1 cellular context compared by ENCODE assay signal in genomic region chr5:98773214-98773463, GRCh38.
A peak's percentile ranks its signal among the peaks of the same experiment; 100 is the strongest.
TF ChIP-seq lines count a peak whose summit lies in the region.

No MANE protein-coding gene starts in this region.

TF ChIP-seq in HEK293, 187 proteins besides CTCF, POLR2A, EP300 and RAD21 (continued from another document and continues in another):
- TF ChIP-seq ZNF280C (tag by site-specific recombination; IDR thresholded peaks at IDR 0.05) (no peak), ZNF274 (IDR thresholded peaks at IDR 0.05; ENCODE audit: low read length) (no peak), ZNF274 (tag by site-specific recombination; IDR thresholded peaks at IDR 0.05; ENCODE audit: borderline replicate concordance) (no peak), ZNF624 (tag by site-specific recombination; IDR thresholded peaks at IDR 0.05) (no peak), ZNF155 (tag by site-specific recombination; IDR thresholded peaks at IDR 0.05) (no peak), SCRT1 (tag by site-specific recombination; IDR thresholded peaks at IDR 0.05; ENCODE audit: borderline replicate concordance) (no peak), KLF9 (tag by site-specific recombination; IDR thresholded peaks at IDR 0.05; ENCODE audit: low read depth) (no peak), ZSCAN16 (tag by site-specific recombination; IDR thresholded peaks at IDR 0.05) (0 out of 2 replicates have a peak, but pooled peaks have one; percentile 19), ZNF175 (tag by site-specific recombination; IDR thresholded peaks at IDR 0.05) (no peak), ZNF704 (tag by site-specific recombination; IDR thresholded peaks at IDR 0.05) (no peak), ZNF398 (tag by site-specific recombination; IDR thresholded peaks at IDR 0.05) (peak; percentile 99), ZBTB49 (tag by site-specific recombination; IDR thresholded peaks at IDR 0.05; ENCODE audit: low read depth) (no peak), ZNF600 (tag by site-specific recombination; IDR thresholded peaks at IDR 0.05) (0 out of 2 replicates have a peak, but pooled peaks have one; percentile 38), SCRT2 (tag by site-specific recombination; IDR thresholded peaks at IDR 0.05) (no peak), ZNF549 (tag by site-specific recombination; IDR thresholded peaks at IDR 0.05) (no peak), ZNF19 (tag by site-specific recombination; IDR thresholded peaks at IDR 0.05; ENCODE audit: low read depth) (no peak), KLF16 (tag by site-specific recombination; IDR thresholded peaks at IDR 0.05) (peak; percentile 30; the same call in 1 of the 2 replicates), HOXA7 (CRISPR knock-in tag; IDR thresholded peaks at IDR 0.05; ENCODE audit: borderline replicate concordance) (no peak), ZNF664 (tag by site-specific recombination; IDR thresholded peaks at IDR 0.05) (no peak), ZNF707 (tag by site-specific recombination; IDR thresholded peaks at IDR 0.05) (no peak), ZNF510 (tag by site-specific recombination; IDR thresholded peaks at IDR 0.05; ENCODE audit: insufficient replicate concordance) (no peak), SP3 (tag by site-specific recombination; IDR thresholded peaks at IDR 0.05) (no peak), GLI4 (tag by site-specific recombination; IDR thresholded peaks at IDR 0.05) (no peak), ZBTB26 (tag by site-specific recombination; optimal IDR thresholded peaks at IDR 0.05) (no peak), ZNF561 (tag by site-specific recombination; IDR thresholded peaks at IDR 0.05; ENCODE audit: borderline replicate concordance) (peak; percentile 81; the same call in 1 of the 2 replicates), ZNF488 (tag by site-specific recombination; IDR thresholded peaks at IDR 0.05) (no peak), ZNF391 (tag by site-specific recombination; IDR thresholded peaks at IDR 0.05; ENCODE audit: borderline replicate concordance, low read depth) (peak; percentile 80), GLI2 (tag by site-specific recombination; IDR thresholded peaks at IDR 0.05; ENCODE audit: borderline replicate concordance, low read depth) (no peak), ZNF335 (tag by site-specific recombination; conservative IDR thresholded peaks at IDR 0.05) (peak; percentile 99), ZNF324 (tag by site-specific recombination; IDR thresholded peaks at IDR 0.05) (peak; percentile 49), ZNF132 (tag by site-specific recombination; IDR thresholded peaks at IDR 0.05; ENCODE audit: borderline replicate concordance) (no peak), ZNF785 (tag by site-specific recombination; IDR thresholded peaks at IDR 0.05) (no peak), REPIN1 (tag by site-specific recombination; IDR thresholded peaks at IDR 0.05; ENCODE audit: low read depth) (no peak; the same call in 1 of the 2 replicates), ZNF585B (tag by site-specific recombination; IDR thresholded peaks at IDR 0.05) (no peak), ZNF768 (tag by site-specific recombination; IDR thresholded peaks at IDR 0.05) (no peak), ZNF514 (tag by site-specific recombination; IDR thresholded peaks at IDR 0.05) (no peak), ZFP37 (tag by site-specific recombination; IDR thresholded peaks at IDR 0.05) (peak; percentile 51; the same call in 1 of the 2 replicates), HOXC10 (CRISPR knock-in tag; IDR thresholded peaks at IDR 0.05) (no peak), ZNF658 (tag by site-specific recombination; IDR thresholded peaks at IDR 0.05) (no peak), ZNF138 (tag by site-specific recombination; IDR thresholded peaks at IDR 0.05; ENCODE audit: borderline replicate concordance) (no peak), ZNF423 (tag by site-specific recombination; IDR thresholded peaks at IDR 0.05) (no peak), HIC1 (tag by site-specific recombination; IDR thresholded peaks at IDR 0.05) (peak; percentile 82), ZFP69B (tag by site-specific recombination; IDR thresholded peaks at IDR 0.05) (peak; percentile 86), ZNF211 (tag by site-specific recombination; IDR thresholded peaks at IDR 0.05; ENCODE audit: low read depth) (no peak), INSM2 (tag by site-specific recombination; IDR thresholded peaks at IDR 0.05) (peak; percentile 68; the same call in 1 of the 2 replicates), ZNF37A (tag by site-specific recombination; IDR thresholded peaks at IDR 0.05) (no peak), ZNF202 (tag by site-specific recombination; IDR thresholded peaks at IDR 0.05; ENCODE audit: borderline replicate concordance) (no peak), ZNF23 (tag by site-specific recombination; IDR thresholded peaks at IDR 0.05; ENCODE audit: borderline replicate concordance) (no peak), ZNF146 (tag by site-specific recombination; IDR thresholded peaks at IDR 0.05) (no peak), ZBTB48 (tag by site-specific recombination; IDR thresholded peaks at IDR 0.05) (peak; percentile 75; the same call in 1 of the 2 replicates), SP7 (tag by site-specific recombination; IDR thresholded peaks at IDR 0.05) (peak; percentile 88), ZNF521 (tag by site-specific recombination; IDR thresholded peaks at IDR 0.05) (no peak), TCF7L2 (IDR thresholded peaks at IDR 0.05; ENCODE audit: borderline replicate concordance, low read depth, low read length) (peak; percentile 36; the same call in 1 of the 2 replicates), ZNF639 (tag by site-specific recombination; IDR thresholded peaks at IDR 0.05) (peak; percentile 63)
